1 cellular context compared by ENCODE assay signal in genomic region chr16:22948603-22949368, GRCh38.
A peak's percentile ranks its signal among the peaks of the same experiment; 100 is the strongest.
TF ChIP-seq lines count a peak whose summit lies in the region.

No MANE protein-coding gene starts in this region.

TF ChIP-seq in K562, 482 proteins besides CTCF, POLR2A, EP300 and RAD21 (continued from another document):
- TF ChIP-seq MGA (IDR thresholded peaks at IDR 0.05), result peak; percentile 97
- TF ChIP-seq, protein P1, sequence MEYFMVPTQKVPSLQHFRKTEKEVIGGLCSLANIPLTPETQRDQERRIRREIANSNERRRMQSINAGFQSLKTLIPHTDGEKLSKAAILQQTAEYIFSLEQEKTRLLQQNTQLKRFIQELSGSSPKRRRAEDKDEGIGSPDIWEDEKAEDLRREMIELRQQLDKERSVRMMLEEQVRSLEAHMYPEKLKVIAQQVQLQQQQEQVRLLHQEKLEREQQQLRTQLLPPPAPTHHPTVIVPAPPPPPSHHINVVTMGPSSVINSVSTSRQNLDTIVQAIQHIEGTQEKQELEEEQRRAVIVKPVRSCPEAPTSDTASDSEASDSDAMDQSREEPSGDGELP (CRISPR knock-in tag; IDR thresholded peaks at IDR 0.05; ENCODE audit: borderline replicate concordance), result peak; percentile 38
- 0 out of 2 replicates have a peak, but pooled peaks have one; percentile 66 for TF ChIP-seq CC2D1A (IDR thresholded peaks at IDR 0.05)
- no peak for TF ChIP-seq KLF10 (CRISPR knock-in tag; IDR thresholded peaks at IDR 0.05)
- TF ChIP-seq ZNF518B (CRISPR knock-in tag; IDR thresholded peaks at IDR 0.05), result no peak
- no peak for TF ChIP-seq ZNF311 (CRISPR knock-in tag; IDR thresholded peaks at IDR 0.05)
- TF ChIP-seq RAD51 (IDR thresholded peaks at IDR 0.05; ENCODE audit: borderline replicate concordance, low read depth), result peak; percentile 73
- TF ChIP-seq MTA3 (IDR thresholded peaks at IDR 0.05; ENCODE audit: borderline replicate concordance), result 0 out of 2 replicates have a peak, but pooled peaks have one; percentile 35
- TF ChIP-seq STAG1 (CRISPR knock-in tag; IDR thresholded peaks at IDR 0.05; ENCODE audit: borderline replicate concordance), result peak; percentile 74; the same call in 1 of the 2 replicates
- TF ChIP-seq CBX1 (IDR thresholded peaks at IDR 0.05; ENCODE audit: low read depth), result peak; percentile 56; the same call in 1 of the 2 replicates
- TF ChIP-seq ZNF583 (CRISPR knock-in tag; IDR thresholded peaks at IDR 0.05), result no peak
- TF ChIP-seq JUN (IDR thresholded peaks at IDR 0.05; ENCODE audit: borderline replicate concordance, low read depth, low read length), result peak; percentile 70; the same call in 1 of the 2 replicates
- no peak for TF ChIP-seq JUN (CRISPR knock-in tag; IDR thresholded peaks at IDR 0.05; ENCODE audit: borderline replicate concordance)
- peak; percentile 92 for TF ChIP-seq ADNP (tag; IDR thresholded peaks at IDR 0.05)
- peak; percentile 98 for TF ChIP-seq BCOR (IDR thresholded peaks at IDR 0.05)
- peak; percentile 62; the same call in 1 of the 2 replicates for TF ChIP-seq FOXP1 (CRISPR knock-in tag; IDR thresholded peaks at IDR 0.05)
- peak; percentile 35; the same call in 1 of the 2 replicates for TF ChIP-seq CXXC5 (CRISPR knock-in tag; IDR thresholded peaks at IDR 0.05)
- TF ChIP-seq EHMT2 (IDR thresholded peaks at IDR 0.05), result peak; percentile 67; the same call in 1 of the 2 replicates
- TF ChIP-seq NCOR1 (IDR thresholded peaks at IDR 0.05), result no peak
- TF ChIP-seq, protein P2, sequence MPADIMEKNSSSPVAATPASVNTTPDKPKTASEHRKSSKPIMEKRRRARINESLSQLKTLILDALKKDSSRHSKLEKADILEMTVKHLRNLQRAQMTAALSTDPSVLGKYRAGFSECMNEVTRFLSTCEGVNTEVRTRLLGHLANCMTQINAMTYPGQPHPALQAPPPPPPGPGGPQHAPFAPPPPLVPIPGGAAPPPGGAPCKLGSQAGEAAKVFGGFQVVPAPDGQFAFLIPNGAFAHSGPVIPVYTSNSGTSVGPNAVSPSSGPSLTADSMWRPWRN (IDR thresholded peaks at IDR 0.05; ENCODE audit: low read depth), result peak; percentile 43; the same call in 1 of the 2 replicates
- TF ChIP-seq DPF2 (IDR thresholded peaks at IDR 0.05), result 0 out of 2 replicates have a peak, but pooled peaks have one; percentile 53
- peak; percentile 50 to 76; a peak in 2 of 4 replicates for TF ChIP-seq ARNT (IDR thresholded peaks at IDR 0.05)
- peak; percentile 62 for TF ChIP-seq ESRRA (IDR thresholded peaks at IDR 0.05; ENCODE audit: borderline replicate concordance, low read depth)
- TF ChIP-seq, protein P3, sequence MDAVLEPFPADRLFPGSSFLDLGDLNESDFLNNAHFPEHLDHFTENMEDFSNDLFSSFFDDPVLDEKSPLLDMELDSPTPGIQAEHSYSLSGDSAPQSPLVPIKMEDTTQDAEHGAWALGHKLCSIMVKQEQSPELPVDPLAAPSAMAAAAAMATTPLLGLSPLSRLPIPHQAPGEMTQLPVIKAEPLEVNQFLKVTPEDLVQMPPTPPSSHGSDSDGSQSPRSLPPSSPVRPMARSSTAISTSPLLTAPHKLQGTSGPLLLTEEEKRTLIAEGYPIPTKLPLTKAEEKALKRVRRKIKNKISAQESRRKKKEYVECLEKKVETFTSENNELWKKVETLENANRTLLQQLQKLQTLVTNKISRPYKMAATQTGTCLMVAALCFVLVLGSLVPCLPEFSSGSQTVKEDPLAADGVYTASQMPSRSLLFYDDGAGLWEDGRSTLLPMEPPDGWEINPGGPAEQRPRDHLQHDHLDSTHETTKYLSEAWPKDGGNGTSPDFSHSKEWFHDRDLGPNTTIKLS (IDR thresholded peaks at IDR 0.05; ENCODE audit: borderline replicate concordance, low read depth), result peak; percentile 96
- peak; percentile 88 for TF ChIP-seq NFIC (IDR thresholded peaks at IDR 0.05)
- TF ChIP-seq CBX3 (IDR thresholded peaks at IDR 0.05; ENCODE audit: borderline replicate concordance in 1 of 2, low read length in 2 of 2), result peak in 1 of 2 experiments; percentile 88; a peak in 1 of 3 replicates
- no peak for TF ChIP-seq ZNF253 (CRISPR knock-in tag; conservative IDR thresholded peaks at IDR 0.05)
- TF ChIP-seq NEUROD1 (IDR thresholded peaks at IDR 0.05; ENCODE audit: borderline replicate concordance, low read depth, low read length, partially characterized antibody), result peak; percentile 28
- TF ChIP-seq HDAC1 (IDR thresholded peaks at IDR 0.05), result peak in 1 of 2 experiments; percentile 67; a peak in 1 of 4 replicates
- TF ChIP-seq TRIM28 (IDR thresholded peaks at IDR 0.05), result no peak
- TF ChIP-seq TEAD4 (IDR thresholded peaks at IDR 0.05; ENCODE audit: low read length), result no peak
- no peak for TF ChIP-seq TEAD4 (CRISPR knock-in tag; IDR thresholded peaks at IDR 0.05; ENCODE audit: borderline replicate concordance)
- TF ChIP-seq, protein P4, sequence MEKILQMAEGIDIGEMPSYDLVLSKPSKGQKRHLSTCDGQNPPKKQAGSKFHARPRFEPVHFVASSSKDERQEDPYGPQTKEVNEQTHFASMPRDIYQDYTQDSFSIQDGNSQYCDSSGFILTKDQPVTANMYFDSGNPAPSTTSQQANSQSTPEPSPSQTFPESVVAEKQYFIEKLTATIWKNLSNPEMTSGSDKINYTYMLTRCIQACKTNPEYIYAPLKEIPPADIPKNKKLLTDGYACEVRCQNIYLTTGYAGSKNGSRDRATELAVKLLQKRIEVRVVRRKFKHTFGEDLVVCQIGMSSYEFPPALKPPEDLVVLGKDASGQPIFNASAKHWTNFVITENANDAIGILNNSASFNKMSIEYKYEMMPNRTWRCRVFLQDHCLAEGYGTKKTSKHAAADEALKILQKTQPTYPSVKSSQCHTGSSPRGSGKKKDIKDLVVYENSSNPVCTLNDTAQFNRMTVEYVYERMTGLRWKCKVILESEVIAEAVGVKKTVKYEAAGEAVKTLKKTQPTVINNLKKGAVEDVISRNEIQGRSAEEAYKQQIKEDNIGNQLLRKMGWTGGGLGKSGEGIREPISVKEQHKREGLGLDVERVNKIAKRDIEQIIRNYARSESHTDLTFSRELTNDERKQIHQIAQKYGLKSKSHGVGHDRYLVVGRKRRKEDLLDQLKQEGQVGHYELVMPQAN (IDR thresholded peaks at IDR 0.05; ENCODE audit: borderline replicate concordance), result peak; percentile 71; the same call in 1 of the 2 replicates
- TF ChIP-seq ATF1 (CRISPR knock-in tag; IDR thresholded peaks at IDR 0.05), result no peak
- peak; percentile 42 for TF ChIP-seq ATF1 (tag; IDR thresholded peaks at IDR 0.05)
- TF ChIP-seq HDAC2 (IDR thresholded peaks at IDR 0.05), result peak; percentile 94
- TF ChIP-seq LARP7 (IDR thresholded peaks at IDR 0.05), result no peak
- TF ChIP-seq CHD4 (IDR thresholded peaks at IDR 0.05; ENCODE audit: insufficient read depth, insufficient replicate concordance, low read depth, low read length, poor library complexity, severe bottlenecking), result peak; percentile 87
- TF ChIP-seq RBM25 (IDR thresholded peaks at IDR 0.05; ENCODE audit: low read depth, low read length, severe bottlenecking), result peak; percentile 88
TF ChIP-seq in K562: peak in this region for 63.
